8 cellular contexts compared by ENCODE assay signal in genomic region chr9:1869843-1870242, GRCh38.
A peak's percentile ranks its signal among the peaks of the same experiment; 100 is the strongest.
DNase-seq lines count a peak whose midpoint lies in the region; ATAC-seq, FAIRE-seq and TF ChIP-seq lines count a peak whose summit lies in the region.

No MANE protein-coding gene starts in this region.

- peak; percentile 35 for TF ChIP-seq CTCF in psoas muscle (IDR thresholded peaks at IDR 0.05)

- ATAC-seq in GM18858 (IDR thresholded peaks at IDR 0.05; ENCODE audit: unreplicated experiment) (peak; percentile 79), HG02970 (IDR thresholded peaks at IDR 0.05; ENCODE audit: low FRiP score, unreplicated experiment) (peak; percentile 52), psoas muscle (no peak)

- WGBS in psoas muscle, 3 donors, result 66 to 70% (median 68%) methylated on average over 6 of the region's 6 CpGs

- DNase-seq in DMS114 treated with DMSO at 0.1 percent for 48 hours (lab: John Stamatoyannopoulos, UW; ENCODE audit: unreplicated experiment) (peak; percentile 10), NCI-H526 (lab: John Stamatoyannopoulos, UW) (peak; percentile 40 to 76), ecto neural progenitor cell (ENCODE audit: low spot score) (peak; percentile 49), psoas muscle (no peak), CD1c-positive myeloid dendritic cell (ENCODE audit: extremely low spot score) (no peak), HTR-8/SVneo (ENCODE audit: insufficient read length, low spot score) (no peak)

- no peak for FAIRE-seq in HTR-8/SVneo (lab: Jason Lieb, UNC)

- H3K4me3 ChIP-seq in psoas muscle, result no peak overlapping the region

- no peaks in the 10 kb centered on the region for H3K27me3 ChIP-seq in psoas muscle (ENCODE audit: insufficient read depth in 3 of 3, low read length in 2 of 3)

- no peaks in the 10 kb centered on the region for H3K9me3 ChIP-seq in psoas muscle

- no peak overlapping the region for H3K27ac ChIP-seq in psoas muscle

- no peaks in the 10 kb centered on the region for H3K36me3 ChIP-seq in psoas muscle (ENCODE audit: insufficient read depth in 1 of 2, low read depth in 1 of 2)

- intact Hi-C loops in psoas muscle (cut with DNase I), result no loop called here

- H3K4me1 ChIP-seq in psoas muscle, result peaks cover 3% of the 10 kb centered on the region

Comparison
In these comparisons a context has a peak if more than half of its experiments do, and no peak if none do; other contexts are left out.
1. DNase-seq: peak in DMS114 treated with DMSO at 0.1 percent for 48 hours (single experiment), NCI-H526 (2 of 2) and ecto neural progenitor cell (single experiment); none in psoas muscle (0 of 2), CD1c-positive myeloid dendritic cell (single experiment) and HTR-8/SVneo (single experiment).
2. ATAC-seq: peak in GM18858 (single experiment) and HG02970 (single experiment); none in psoas muscle (0 of 4).